In the genomic region with DNA sequence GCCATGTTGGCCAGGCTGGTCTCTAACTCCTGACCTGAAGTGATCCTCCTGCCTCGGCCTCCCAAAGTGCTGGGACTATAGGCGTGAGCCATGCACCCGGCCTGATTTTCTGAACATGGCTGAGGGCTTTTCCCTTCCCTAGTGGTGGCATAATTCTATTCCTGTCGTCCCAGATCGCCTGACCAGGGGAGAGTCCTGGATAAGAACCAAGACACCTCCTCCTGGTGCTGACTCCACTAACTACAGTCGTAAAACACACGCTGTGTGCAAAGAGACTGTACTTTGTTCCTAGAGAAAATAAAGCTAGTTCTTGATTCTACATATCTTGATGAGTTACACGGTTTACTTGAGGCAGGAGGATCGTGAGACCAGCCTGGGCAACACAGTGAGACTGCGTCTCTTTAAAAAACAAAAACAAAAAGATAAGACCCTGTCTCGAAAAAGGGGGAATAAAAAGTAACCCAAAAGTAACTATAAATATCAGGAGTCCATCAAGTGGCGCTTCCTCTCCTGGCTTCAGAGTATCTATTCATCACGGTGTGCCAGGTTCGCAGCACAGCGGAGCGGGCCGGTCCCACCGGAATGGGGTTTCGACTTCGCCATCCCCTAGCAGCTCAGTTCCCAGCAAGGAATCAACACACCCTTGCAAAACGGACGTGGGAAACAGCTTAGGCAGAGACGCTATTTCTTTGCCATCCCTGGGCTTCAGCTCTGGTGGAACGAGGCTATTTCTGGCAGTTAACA, we compare ENCODE assay signal across 8 cellular contexts. TPM values are rescaled to one million over a fixed set of nuclear protein-coding genes. Genes with fewer than 3 reads are reported as not detected.
A peak's percentile ranks its signal among the peaks of the same experiment; 100 is the strongest.
DNase-seq lines count a peak whose midpoint lies in the region; ATAC-seq and TF ChIP-seq lines count a peak whose summit lies in the region.

No MANE protein-coding gene starts in this region.

- peak overlapping the region; percentile 100 for H3K4me3 ChIP-seq in CD8-positive, alpha-beta memory T cell (ENCODE audit: low read length)

- peak overlapping the region; percentile 90 for H3K27ac ChIP-seq in CD8-positive, alpha-beta memory T cell (ENCODE audit: low read depth, low read length)
- peak overlapping the region; percentile 56 for H3K27ac ChIP-seq in foreskin keratinocyte

- no peaks in the 10 kb centered on the region for H3K27me3 Mint-ChIP-seq in CD8-positive, alpha-beta memory T cell
- H3K27me3 Mint-ChIP-seq in activated B cell treated with CpG ODN at 0.5 μM for 24 hours: no peaks in the 10 kb centered on the region

- TF ChIP-seq CTCF in activated B cell treated with CpG ODN at 0.5 μM for 24 hours (IDR thresholded peaks at IDR 0.05) (no peak), foreskin keratinocyte (conservative IDR thresholded peaks at IDR 0.05) (peak; percentile 58)

- H3K27ac Mint-ChIP-seq in CD8-positive, alpha-beta memory T cell: peak overlapping the region; percentile 86 to 98 (median 94)
- peak overlapping the region; percentile 83 for H3K27ac Mint-ChIP-seq in activated B cell treated with CpG ODN at 0.5 μM for 24 hours

- ATAC-seq in activated B cell treated with CpG ODN at 0.5 μM for 24 hours (ENCODE audit: low read depth): no peak
- no peak for ATAC-seq in foreskin keratinocyte
- ATAC-seq in HG03342 (IDR thresholded peaks at IDR 0.05; ENCODE audit: unreplicated experiment): no peak
- no peak for ATAC-seq in HG02885 (IDR thresholded peaks at IDR 0.05; ENCODE audit: poor library complexity, unreplicated experiment)
- no peak for ATAC-seq in HG02938 (IDR thresholded peaks at IDR 0.05; ENCODE audit: unreplicated experiment)

- CTCF ChIA-PET in CD8-positive, alpha-beta memory T cell (lab: Charles Lee): interaction anchor here (0.7 to 0.8 kb wide), 3 partner anchors 108 to 210 kb away, joined by 3 to 4 read pairs (median 3); no protein-coding TSS in a partner anchor
- CTCF ChIA-PET in activated B cell treated with CpG ODN at 0.5 μM for 24 hours (lab: Charles Lee): interaction anchor here (0.8 to 1.9 kb wide), 2 partner anchors 108 to 166 kb away, joined by 3 to 6 read pairs; no protein-coding TSS in a partner anchor

- H3K36me3 Mint-ChIP-seq in CD8-positive, alpha-beta memory T cell: peaks cover 0 to 53% (median 2%) of the 10 kb centered on the region in 3 donors
- H3K36me3 Mint-ChIP-seq in activated B cell treated with CpG ODN at 0.5 μM for 24 hours (ENCODE audit: low read depth): peaks cover 46% of the 10 kb centered on the region

- POLR2A ChIA-PET in CD8-positive, alpha-beta memory T cell (lab: Charles Lee): interaction anchor here (0.7 kb wide), 1 partner anchor 323 kb away, joined by 4 read pairs; no protein-coding TSS in a partner anchor
- POLR2A ChIA-PET in activated B cell treated with CpG ODN at 0.5 μM for 24 hours (lab: Charles Lee): interaction anchor here (0.6 to 2.2 kb wide), 12 partner anchors 8 to 115 kb away, joined by 3 to 16 read pairs (median 6); partner anchors contain the start of genes C1orf159 and TNFRSF18

- peaks cover 28% of the 10 kb centered on the region for H3K4me1 ChIP-seq in CD8-positive, alpha-beta memory T cell (ENCODE audit: insufficient read depth, low read length)
- no peaks in the 10 kb centered on the region for H3K4me1 ChIP-seq in foreskin keratinocyte

- DNase-seq in CD8-positive, alpha-beta memory T cell: no peak
- DNase-seq in HS-5 (ENCODE audit: low read depth) (peak; percentile 28), activated B cell treated with CpG ODN at 0.5 μM for 24 hours (no peak), foreskin keratinocyte (peak; percentile 27 to 50), renal cortical epithelial cell (ENCODE audit: low read depth) (peak; percentile 73)

- no peaks in the 10 kb centered on the region for H3K9me3 ChIP-seq in CD8-positive, alpha-beta memory T cell (ENCODE audit: low read length)

- no peaks in the 10 kb centered on the region for H3K27me3 ChIP-seq in CD8-positive, alpha-beta memory T cell (ENCODE audit: insufficient read depth, low read length, poor library complexity, severe bottlenecking)
- no peaks in the 10 kb centered on the region for H3K27me3 ChIP-seq in foreskin keratinocyte

- intact Hi-C loops in activated B cell treated with CpG ODN at 0.5 μM for 24 hours (cut with micrococcal nuclease): loop anchor here (2.0 to 5.0 kb wide), 2 partner anchors 22 to 89 kb away; no protein-coding TSS in a partner anchor

- peaks cover 5% of the 10 kb centered on the region for H3K36me3 ChIP-seq in CD8-positive, alpha-beta memory T cell (ENCODE audit: insufficient read depth, low read length)

- no peaks in the 10 kb centered on the region for H3K9me3 Mint-ChIP-seq in CD8-positive, alpha-beta memory T cell
- no peaks in the 10 kb centered on the region for H3K9me3 Mint-ChIP-seq in activated B cell treated with CpG ODN at 0.5 μM for 24 hours

- H3K4me1 Mint-ChIP-seq in CD8-positive, alpha-beta memory T cell: peaks cover 27 to 48% (median 30%) of the 10 kb centered on the region in 3 donors
- H3K4me1 Mint-ChIP-seq in activated B cell treated with CpG ODN at 0.5 μM for 24 hours: peaks cover 35% of the 10 kb centered on the region

- H3K4me3 Mint-ChIP-seq in CD8-positive, alpha-beta memory T cell: peak overlapping the region; percentile 91 to 99 (median 94)
- H3K4me3 Mint-ChIP-seq in activated B cell treated with CpG ODN at 0.5 μM for 24 hours: peak overlapping the region; percentile 92

RNA-seq across cellular contexts. Expression of gene SDF4, which starts 1.0 kb away (rescaled TPM):
- total RNA-seq in CD8-positive, alpha-beta memory T cell: 100 to 1,000 TPM; 158 to 169 TPM
- 108 TPM for polyA plus RNA-seq in CD8-positive, alpha-beta memory T cell
- 94.4 and 97.9 TPM in 2 replicates for total RNA-seq in activated B cell treated with CpG ODN at 0.5 μM for 24 hours
- total RNA-seq in foreskin keratinocyte: 81.9 and 92.3 TPM in 2 replicates
- polyA plus RNA-seq in foreskin keratinocyte: 106 and 112 TPM in 2 replicates
- total RNA-seq in renal cortical epithelial cell: 76.6 and 207 TPM in 2 replicates

RNA-seq across cellular contexts. Expression of gene B3GALT6, which starts 1.2 kb away (rescaled TPM):
- total RNA-seq in CD8-positive, alpha-beta memory T cell: 10 to 100 TPM; 23.7 to 24.1 TPM
- 16.4 TPM for polyA plus RNA-seq in CD8-positive, alpha-beta memory T cell
- total RNA-seq in activated B cell treated with CpG ODN at 0.5 μM for 24 hours (20.9 and 22.1 TPM in 2 replicates), foreskin keratinocyte (12.2 and 12.7 TPM in 2 replicates), renal cortical epithelial cell (33.9 and 48.8 TPM in 2 replicates)
- 13.1 and 13.6 TPM in 2 replicates for polyA plus RNA-seq in foreskin keratinocyte

RNA-seq across cellular contexts. Expression of gene C1QTNF12, which starts 15.7 kb away (rescaled TPM):
- total RNA-seq in CD8-positive, alpha-beta memory T cell: 1 to 10 TPM in 1 of 2 experiments, under 1 TPM in 1; 0.51 to 1.1 TPM
- not detected for polyA plus RNA-seq in CD8-positive, alpha-beta memory T cell
- 2.5 and 2.7 TPM in 2 replicates for total RNA-seq in activated B cell treated with CpG ODN at 0.5 μM for 24 hours
- total RNA-seq in foreskin keratinocyte: 0.53 and 1.0 TPM in 2 replicates
- 0.75 and 1.1 TPM in 2 replicates for polyA plus RNA-seq in foreskin keratinocyte
- 0.40 TPM in 1 of 2 replicates, not detected in the other for total RNA-seq in renal cortical epithelial cell

RNA-seq across cellular contexts. Expression of gene TNFRSF4, which starts 16.9 kb away (rescaled TPM):
- 100 to 1,000 TPM; 180 to 193 TPM for total RNA-seq in CD8-positive, alpha-beta memory T cell
- polyA plus RNA-seq in CD8-positive, alpha-beta memory T cell: 1.9 TPM
- total RNA-seq in activated B cell treated with CpG ODN at 0.5 μM for 24 hours (0.86 and 1.1 TPM in 2 replicates), foreskin keratinocyte (not detected in 2 replicates), renal cortical epithelial cell (not detected in 2 replicates)
- not detected in 2 replicates for polyA plus RNA-seq in foreskin keratinocyte

RNA-seq across cellular contexts. Expression of gene TNFRSF18, which starts 24.4 kb away (rescaled TPM):
- total RNA-seq in CD8-positive, alpha-beta memory T cell: 10 to 100 TPM; 91.0 to 97.1 TPM
- 2.0 TPM for polyA plus RNA-seq in CD8-positive, alpha-beta memory T cell
- total RNA-seq in activated B cell treated with CpG ODN at 0.5 μM for 24 hours (36.7 and 37.5 TPM in 2 replicates), foreskin keratinocyte (0.65 and 0.85 TPM in 2 replicates), renal cortical epithelial cell (0.50 TPM in 1 of 2 replicates, not detected in the other)
- 0.82 and 1.3 TPM in 2 replicates for polyA plus RNA-seq in foreskin keratinocyte

Comparison
In these comparisons a context has a peak if more than half of its experiments do, and no peak if none do; other contexts are left out.
1. DNase-seq: peak in HS-5 (single experiment), foreskin keratinocyte (2 of 2) and renal cortical epithelial cell (single experiment); none in CD8-positive, alpha-beta memory T cell (0 of 5) and activated B cell treated with CpG ODN at 0.5 μM for 24 hours (single experiment).